In genomic region chr1:247857069-247857985, GRCh38 we compare ENCODE assay signal across 8 cellular contexts. TPM values are rescaled to one million over a fixed set of nuclear protein-coding genes. Genes with fewer than 3 reads are reported as not detected.
DNase-seq lines count a peak whose midpoint lies in the region; ATAC-seq and TF ChIP-seq lines count a peak whose summit lies in the region.

Gene TRIM58, plus strand, starts transcription at chr1:247857187. Its CDS starts 60 bp downstream, at chr1:247857247.

- H3K9me3 Mint-ChIP-seq in IgD-negative memory B cell = peaks cover 0 to 9% (median 2%) of the 10 kb centered on the region in 3 donors
- no peaks in the 10 kb centered on the region for H3K9me3 Mint-ChIP-seq in activated T-helper 1 cell treated with anti-CD3 and anti-CD28 coated beads, Interleukin-12 subunit alpha, Interleukin-12 subunit beta, Interleukin-2, Interleukin-4 antibody, amounts not matched to agents 30 ng/mL and 10 ng/mL and 1 ng/mL, durations not matched to agents 14 hours and 24 hours and 36 hours
- no peaks in the 10 kb centered on the region for H3K9me3 Mint-ChIP-seq in stimulated activated effector memory CD8-positive, alpha-beta T cell treated with anti-CD3 and anti-CD28 coated beads, Interleukin-12 subunit alpha, Interleukin-12 subunit beta, amount 100 ng/mL, for 72 hours

- intact Hi-C loops in activated T-helper 1 cell treated with anti-CD3 and anti-CD28 coated beads, Interleukin-12 subunit alpha, Interleukin-12 subunit beta, Interleukin-2, Interleukin-4 antibody, amounts not matched to agents 30 ng/mL and 10 ng/mL and 1 ng/mL, durations not matched to agents 14 hours and 24 hours and 36 hours (cut with micrococcal nuclease) = loop anchor here (5.0 kb wide), 1 partner anchor 175 kb away; no protein-coding TSS in a partner anchor
- intact Hi-C loops in A673 (cut with micrococcal nuclease; ENCODE audit: unreplicated experiment) = no loop called here

- peaks cover 6 to 10% (median 7%) of the 10 kb centered on the region in 3 donors for H3K4me1 Mint-ChIP-seq in IgD-negative memory B cell
- H3K4me1 Mint-ChIP-seq in activated T-helper 1 cell treated with anti-CD3 and anti-CD28 coated beads, Interleukin-12 subunit alpha, Interleukin-12 subunit beta, Interleukin-2, Interleukin-4 antibody, amounts not matched to agents 30 ng/mL and 10 ng/mL and 1 ng/mL, durations not matched to agents 14 hours and 24 hours and 36 hours (ENCODE audit: low read depth) = peaks cover 7% of the 10 kb centered on the region
- H3K4me1 Mint-ChIP-seq in stimulated activated effector memory CD8-positive, alpha-beta T cell treated with anti-CD3 and anti-CD28 coated beads, Interleukin-12 subunit alpha, Interleukin-12 subunit beta, amount 100 ng/mL, for 72 hours = peaks cover 6% of the 10 kb centered on the region

- peak; percentile 55 for ATAC-seq in stimulated activated effector memory CD8-positive, alpha-beta T cell treated with anti-CD3 and anti-CD28 coated beads, Interleukin-12 subunit alpha, Interleukin-12 subunit beta, amount 100 ng/mL, for 72 hours

- H3K36me3 ChIP-seq in A673 (ENCODE audit: insufficient read depth, low read length, poor library complexity, severe bottlenecking) = no peaks in the 10 kb centered on the region

- H3K4me3 ChIP-seq in iPS-18c (ENCODE audit: insufficient read depth, low read depth, low read length) (peak within 1 kb of the TSS; percentile 72), A673 (ENCODE audit: low read depth, low read length, poor library complexity, severe bottlenecking) (no peak within 1 kb of the TSS)

- TF ChIP-seq CTCF in A673 (conservative IDR thresholded peaks at IDR 0.05; ENCODE audit: low read depth, low read length) = no peak

- DNase-seq in activated CD4-positive, alpha-beta T cell treated with anti-CD3 and anti-CD28 coated beads for 48 hours = peak; percentile 49
- DNase-seq in activated CD4-positive, alpha-beta T cell treated with anti-CD3 and anti-CD28 coated beads for 1 hour = no peak
- peak; percentile 3 for DNase-seq in activated T-helper 1 cell treated with anti-CD3 and anti-CD28 coated beads, Interleukin-12 subunit alpha, Interleukin-12 subunit beta, Interleukin-2, Interleukin-4 antibody, amounts not matched to agents 30 ng/mL and 10 ng/mL and 1 ng/mL, durations not matched to agents 14 hours and 24 hours and 36 hours (ENCODE audit: low spot score)
- no peak for DNase-seq in stimulated activated effector memory CD8-positive, alpha-beta T cell treated with anti-CD3 and anti-CD28 coated beads, Interleukin-12 subunit alpha, Interleukin-12 subunit beta, amount 100 ng/mL, for 72 hours (ENCODE audit: low spot score in 2 of 2)
- DNase-seq in A673 (ENCODE audit: low spot score) (no peak), NAMALWA (ENCODE audit: low spot score) (no peak)

- peak within 1 kb of the TSS; percentile 48 to 92 (median 76) for H3K4me3 Mint-ChIP-seq in IgD-negative memory B cell
- peak within 1 kb of the TSS; percentile 78 for H3K4me3 Mint-ChIP-seq in activated T-helper 1 cell treated with anti-CD3 and anti-CD28 coated beads, Interleukin-12 subunit alpha, Interleukin-12 subunit beta, Interleukin-2, Interleukin-4 antibody, amounts not matched to agents 30 ng/mL and 10 ng/mL and 1 ng/mL, durations not matched to agents 14 hours and 24 hours and 36 hours
- peak within 1 kb of the TSS; percentile 39 for H3K4me3 Mint-ChIP-seq in stimulated activated effector memory CD8-positive, alpha-beta T cell treated with anti-CD3 and anti-CD28 coated beads, Interleukin-12 subunit alpha, Interleukin-12 subunit beta, amount 100 ng/mL, for 72 hours

- no peak within 1 kb of the TSS for H3K27ac Mint-ChIP-seq in IgD-negative memory B cell
- peak within 1 kb of the TSS; percentile 55 for H3K27ac Mint-ChIP-seq in activated T-helper 1 cell treated with anti-CD3 and anti-CD28 coated beads, Interleukin-12 subunit alpha, Interleukin-12 subunit beta, Interleukin-2, Interleukin-4 antibody, amounts not matched to agents 30 ng/mL and 10 ng/mL and 1 ng/mL, durations not matched to agents 14 hours and 24 hours and 36 hours
- H3K27ac Mint-ChIP-seq in stimulated activated effector memory CD8-positive, alpha-beta T cell treated with anti-CD3 and anti-CD28 coated beads, Interleukin-12 subunit alpha, Interleukin-12 subunit beta, amount 100 ng/mL, for 72 hours = no peak within 1 kb of the TSS

- no peak within 1 kb of the TSS for H3K27ac ChIP-seq in A673 (ENCODE audit: low read depth, low read length, poor library complexity, severe bottlenecking)

- CTCF ChIA-PET in A673 (lab: Charles Lee) = no interaction called here

- no peaks in the 10 kb centered on the region for H3K36me3 Mint-ChIP-seq in IgD-negative memory B cell
- H3K36me3 Mint-ChIP-seq in activated T-helper 1 cell treated with anti-CD3 and anti-CD28 coated beads, Interleukin-12 subunit alpha, Interleukin-12 subunit beta, Interleukin-2, Interleukin-4 antibody, amounts not matched to agents 30 ng/mL and 10 ng/mL and 1 ng/mL, durations not matched to agents 14 hours and 24 hours and 36 hours (ENCODE audit: low read depth) = no peaks in the 10 kb centered on the region
- H3K36me3 Mint-ChIP-seq in stimulated activated effector memory CD8-positive, alpha-beta T cell treated with anti-CD3 and anti-CD28 coated beads, Interleukin-12 subunit alpha, Interleukin-12 subunit beta, amount 100 ng/mL, for 72 hours = no peaks in the 10 kb centered on the region

- peaks cover 6% of the 10 kb centered on the region for H3K9me3 ChIP-seq in iPS-18c (ENCODE audit: control insufficient read depth, insufficient read depth, low read length)
- H3K9me3 ChIP-seq in A673 (ENCODE audit: low read depth, low read length, poor library complexity, severe bottlenecking) = peaks cover 6% of the 10 kb centered on the region

- peaks cover 4% of the 10 kb centered on the region for H3K27me3 ChIP-seq in A673 (replicated peaks; ENCODE audit: insufficient read depth, low read depth, low read length, poor library complexity)

- H3K27me3 Mint-ChIP-seq in IgD-negative memory B cell = peaks cover 38% of the 10 kb centered on the region
- peaks cover 22% of the 10 kb centered on the region for H3K27me3 Mint-ChIP-seq in activated T-helper 1 cell treated with anti-CD3 and anti-CD28 coated beads, Interleukin-12 subunit alpha, Interleukin-12 subunit beta, Interleukin-2, Interleukin-4 antibody, amounts not matched to agents 30 ng/mL and 10 ng/mL and 1 ng/mL, durations not matched to agents 14 hours and 24 hours and 36 hours (ENCODE audit: insufficient read depth)

- POLR2A ChIA-PET in A673 (lab: Charles Lee; ENCODE audit: low non-redundant PET) = no interaction called here

- BruUV-seq in A673 (replicated peaks; lab: Mats Ljungman, UMichigan) = no TSS peak

- no peaks in the 10 kb centered on the region for H3K4me1 ChIP-seq in A673 (ENCODE audit: insufficient read depth, low read length, poor library complexity, severe bottlenecking)

RNA-seq across cellular contexts. Expression of gene TRIM58, which starts in this region (rescaled TPM):
- polyA plus RNA-seq in IgD-negative memory B cell = 0.95 TPM
- 0.32 and 0.36 TPM in 2 replicates for total RNA-seq in activated T-helper 1 cell treated with anti-CD3 and anti-CD28 coated beads, Interleukin-12 subunit alpha, Interleukin-12 subunit beta, Interleukin-2, Interleukin-4 antibody, amounts not matched to agents 30 ng/mL and 10 ng/mL and 1 ng/mL, durations not matched to agents 14 hours and 24 hours and 36 hours
- not detected in 2 replicates for total RNA-seq in A673 (2021)

Comparison
In these comparisons a context has a peak if more than half of its experiments do, and no peak if none do; other contexts are left out.
1. Peak in DNase-seq in activated T-helper 1 cell treated with anti-CD3 and anti-CD28 coated beads, Interleukin-12 subunit alpha, Interleukin-12 subunit beta, Interleukin-2, Interleukin-4 antibody, amounts not matched to agents 30 ng/mL and 10 ng/mL and 1 ng/mL, durations not matched to agents 14 hours and 24 hours and 36 hours; RNA of the gene not detected or under 1 TPM.